In the genomic region with DNA sequence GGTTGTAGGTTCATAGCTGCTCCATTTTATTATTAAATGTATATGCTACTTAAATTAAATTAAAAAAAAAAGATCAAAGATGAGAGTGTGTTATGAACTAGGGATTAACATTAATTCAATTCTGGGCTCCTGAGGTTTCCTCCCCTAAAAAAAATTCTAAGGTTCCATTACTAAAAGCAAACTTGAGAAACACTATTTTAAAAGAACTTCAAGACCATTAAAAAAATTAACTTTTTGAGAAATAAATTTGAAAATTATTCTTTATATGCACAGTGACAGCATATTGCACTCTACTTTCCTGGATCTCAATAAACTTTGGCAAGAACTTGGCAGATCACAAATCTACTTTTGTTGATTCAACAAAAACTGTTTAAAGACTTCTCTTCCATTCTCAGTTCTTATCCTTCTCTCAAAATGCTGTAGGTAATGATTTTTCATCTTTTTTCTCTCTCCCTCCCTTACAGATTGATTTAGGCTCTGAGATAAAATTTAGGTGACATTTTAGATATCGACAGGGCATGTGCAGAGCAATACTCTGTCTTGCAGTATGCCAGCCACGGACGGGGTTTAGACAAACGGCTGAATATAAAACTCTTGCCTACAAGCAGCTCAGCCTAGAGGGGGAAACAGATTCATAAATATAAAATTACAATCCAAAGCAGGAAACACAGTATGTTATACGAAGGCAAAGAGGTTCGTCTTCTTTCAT, we compare ENCODE assay signal across 8 cellular contexts. TPM values are rescaled to one million over a fixed set of nuclear protein-coding genes. Genes with fewer than 3 reads are reported as not detected.
DNase-seq lines count a peak whose midpoint lies in the region; ATAC-seq and TF ChIP-seq lines count a peak whose summit lies in the region.

No MANE protein-coding gene starts in this region.

- POLR2A ChIA-PET in AG04449 (lab: Yijun Ruan, JAX), result interaction anchor here (1.1 to 1.8 kb wide), 2 partner anchors 188 to 270 kb away, joined by 3 to 4 read pairs; a partner anchor contains a TSS

- DNase-seq in AG04449 (ENCODE audit: low read depth, low spot score), result no peak
- no peak for DNase-seq in activated naive CD8-positive, alpha-beta T cell treated with anti-CD3 and anti-CD28 coated beads for 36 hours
- no peak for DNase-seq in stimulated activated naive CD8-positive, alpha-beta T cell treated with anti-CD3 and anti-CD28 coated beads, Interleukin-15, Interleukin-2, amounts not matched to agents 100 U/mL and 50 U/mL, for 24 hours
- DNase-seq in stimulated activated CD8-positive, alpha-beta memory T cell treated with anti-CD3 and anti-CD28 coated beads, Interleukin-4, amount 100 ng/mL, for 48 hours, result no peak
- no peak for DNase-seq in iPS-NIHi11 (ENCODE audit: low spot score)

- peaks cover 24% of the 10 kb centered on the region for H3K36me3 Mint-ChIP-seq in activated naive CD8-positive, alpha-beta T cell treated with anti-CD3 and anti-CD28 coated beads for 36 hours

- peaks cover 9% of the 10 kb centered on the region for H3K4me1 ChIP-seq in iPS-15b (ENCODE audit: control insufficient read depth, insufficient read depth, low read length)

- H3K9me3 ChIP-seq in iPS-15b (ENCODE audit: control insufficient read depth, insufficient read depth, low read length), result no peaks in the 10 kb centered on the region

- ATAC-seq in GM19328 (IDR thresholded peaks at IDR 0.05; ENCODE audit: unreplicated experiment) (peak; percentile 36), HG03342 (IDR thresholded peaks at IDR 0.05; ENCODE audit: unreplicated experiment) (peak; percentile 26)
- ATAC-seq in stimulated activated naive CD8-positive, alpha-beta T cell treated with anti-CD3 and anti-CD28 coated beads, Interleukin-15, Interleukin-2, amounts not matched to agents 100 U/mL and 50 U/mL, for 24 hours, result peak; percentile 39

- H3K27me3 ChIP-seq in iPS-15b (ENCODE audit: control insufficient read depth, insufficient read depth, low read length), result no peaks in the 10 kb centered on the region

- peak overlapping the region; percentile 84 for H3K4me3 Mint-ChIP-seq in activated naive CD8-positive, alpha-beta T cell treated with anti-CD3 and anti-CD28 coated beads for 36 hours

- H3K36me3 ChIP-seq in iPS-15b (ENCODE audit: control insufficient read depth, insufficient read depth, low read length), result no peaks in the 10 kb centered on the region

- H3K27me3 Mint-ChIP-seq in activated naive CD8-positive, alpha-beta T cell treated with anti-CD3 and anti-CD28 coated beads for 36 hours, result no peaks in the 10 kb centered on the region

- H3K9ac ChIP-seq in iPS-15b (ENCODE audit: low read depth, low read length), result peak overlapping the region; percentile 76

- CTCF ChIA-PET in AG04449 (lab: Yijun Ruan, JAX), result interaction anchor here (3.8 kb wide), 1 partner anchor 75 kb away, joined by 33 read pairs; no protein-coding TSS in a partner anchor

- H3K4me3 ChIP-seq in AG04449 (ENCODE audit: low read depth, low read length) (peak overlapping the region; percentile 59), iPS-15b (ENCODE audit: low read depth, low read length) (peak overlapping the region; percentile 63)

- TF ChIP-seq CTCF in AG04449 (IDR thresholded peaks at IDR 0.05; ENCODE audit: insufficient read depth, low read length, missing control alignments), result no peak

- peaks cover 36% of the 10 kb centered on the region for H3K4me1 Mint-ChIP-seq in activated naive CD8-positive, alpha-beta T cell treated with anti-CD3 and anti-CD28 coated beads for 36 hours

- H3K27ac Mint-ChIP-seq in activated naive CD8-positive, alpha-beta T cell treated with anti-CD3 and anti-CD28 coated beads for 36 hours, result peak overlapping the region; percentile 95

- no peaks in the 10 kb centered on the region for H3K9me3 Mint-ChIP-seq in activated naive CD8-positive, alpha-beta T cell treated with anti-CD3 and anti-CD28 coated beads for 36 hours

RNA-seq across cellular contexts. Expression of a gene that starts 0.6 kb away (rescaled TPM):
- 10 to 100 TPM; 24.3 to 25.1 TPM for total RNA-seq in activated naive CD8-positive, alpha-beta T cell treated with anti-CD3 and anti-CD28 coated beads for 36 hours

RNA-seq across cellular contexts. Expression of a gene that starts 29.2 kb away (rescaled TPM):
- total RNA-seq in activated naive CD8-positive, alpha-beta T cell treated with anti-CD3 and anti-CD28 coated beads for 36 hours, result not detected
